Comparison of ENCODE assay signal across 24 cellular contexts in genomic region chr21:20701235-20701634, GRCh38.
"Had no signal": no experiment of that assay in that cellular context is flagged by ENCODE, and none has a peak within 500 bp of the region (broad histone marks: within the 10 kb centered on the region; RNA-seq: fewer than 3 reads in every experiment).

No MANE protein-coding gene starts in this region.

- FAIRE-seq: K562, RCC 7860 had no signal

- H3K27me3 ChIP-seq: adrenal gland, SJSA1 had no signal

- H3K36me3 ChIP-seq: adrenal gland, SJSA1 had no signal

- ATAC-seq: K562, PC-3, T-helper 17 cell, WTC11 had no signal

- H3K4me3 ChIP-seq: adrenal gland, K562, SJSA1 had no signal

- H3K4me1 ChIP-seq: adrenal gland, SJSA1 had no signal

- H3K27ac ChIP-seq: adrenal gland, SJSA1 had no signal

- H3K9me3 ChIP-seq: adrenal gland, SJSA1 had no signal

- DNase-seq: activated CD4-positive, alpha-beta memory T cell treated with anti-CD3 and anti-CD28 coated beads for 36 hours; activated CD4-positive, alpha-beta T cell treated with anti-CD3 and anti-CD28 coated beads, Interleukin-2, amount 10 ng/mL, durations not matched to agents 24 days and 14 days; activated CD4-positive, CD25-positive, alpha-beta regulatory T cell treated with anti-CD3 and anti-CD28 coated beads, Interleukin-2, amount 50 U/mL, for 72 hours; activated CD8-positive, alpha-beta memory T cell treated with anti-CD3 and anti-CD28 coated beads, Interleukin-2, amount 50 U/mL, for 4 hours; activated effector memory CD4-positive, alpha-beta T cell treated with Interleukin-2 at 50 U/mL for 16 hours; activated naive CD4-positive, alpha-beta T cell; adrenal gland; anterior cingulate cortex; caudate nucleus; Karpas-422; NCI-H1048; NCI-H2029; NCI-H2107; NCI-H345; NCI-H510A; NCI-H526 treated with DMSO at 0.1 percent for 48 hours; SHP77; T-helper 17 cell; T-helper 9 cell had no signal
